10 cellular contexts compared by ENCODE assay signal in the genomic region with DNA sequence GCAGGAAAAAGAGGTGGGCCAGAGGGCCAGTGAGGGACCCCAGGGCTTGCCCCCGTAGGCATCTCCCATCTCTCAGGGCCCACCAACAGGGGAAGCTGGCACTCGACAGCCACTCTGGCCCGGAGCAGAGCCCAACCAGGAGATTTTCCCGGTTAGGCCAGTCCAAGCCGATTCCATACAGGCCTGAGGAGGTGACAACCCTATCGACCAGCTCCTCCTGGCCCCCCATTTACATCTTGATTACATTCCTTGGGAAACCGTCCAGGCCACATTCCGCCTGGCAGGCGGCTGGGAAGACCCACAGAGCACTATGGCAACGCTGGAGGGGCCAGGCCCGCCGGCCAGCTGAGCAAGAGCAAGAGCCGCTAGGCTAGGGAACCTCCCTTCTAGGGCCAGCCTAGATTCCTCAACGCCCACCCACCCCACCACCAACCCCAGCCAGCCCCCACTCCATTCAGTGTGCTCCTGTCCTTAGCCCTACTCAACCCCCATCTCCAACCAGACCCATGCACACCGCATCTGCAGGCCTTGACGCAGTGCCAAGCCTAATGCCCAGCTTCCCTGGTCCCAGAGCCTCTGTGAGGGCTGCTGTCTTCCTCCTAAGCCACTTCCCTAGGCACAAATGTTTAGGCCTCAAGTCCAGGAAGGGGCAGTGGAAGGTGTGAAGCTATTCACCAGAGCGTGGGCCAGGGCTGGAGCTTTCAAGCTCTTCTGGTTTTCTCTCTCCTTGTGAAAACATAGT.
A peak's percentile ranks its signal among the peaks of the same experiment; 100 is the strongest.
DNase-seq lines count a peak whose midpoint lies in the region; ATAC-seq and TF ChIP-seq lines count a peak whose summit lies in the region.
"Had no signal": no experiment of that assay in that cellular context is flagged by ENCODE, and none has a peak within 500 bp of the region (broad histone marks: within the 10 kb centered on the region; RNA-seq: fewer than 3 reads in every experiment).

No MANE protein-coding gene starts in this region.

- H3K36me3 ChIP-seq in body of pancreas (replicated peaks in 1 of 2; ENCODE audit: insufficient read depth in 1 of 2, low read depth in 2 of 2) = no peaks in the 10 kb centered on the region
- no peaks in the 10 kb centered on the region for H3K36me3 ChIP-seq in stomach smooth muscle (ENCODE audit: control insufficient read depth in 2 of 2, insufficient read depth in 2 of 2, low read length in 2 of 2)

- no peak overlapping the region for H3K4me3 ChIP-seq in body of pancreas
- no peak overlapping the region for H3K4me3 ChIP-seq in stomach smooth muscle (ENCODE audit: low read length in 2 of 2)

- intact Hi-C loops in body of pancreas (cut with DNase I) = no loop called here

- DNase-seq in HEK293T (ENCODE audit: extremely low spot score) (peak; percentile 72), body of pancreas (peak; percentile 40 to 67 (median 60)), islet precursor cell (peak; percentile 93), activated T-cell treated with anti-CD3 and anti-CD28 coated beads for 4 hours (no peak), T-cell (no peak)
- DNase-seq: MM.1S, T1000 had no signal

- no peaks in the 10 kb centered on the region for H3K36me3 Mint-ChIP-seq in T-cell

- H3K4me1 Mint-ChIP-seq in T-cell = no peaks in the 10 kb centered on the region

- CTCF ChIA-PET in HEK293T (lab: Yijun Ruan, JAX) = no interaction called here
- CTCF ChIA-PET in T-cell (lab: Charles Lee) = no interaction called here

- no peak for TF ChIP-seq POLR2A in body of pancreas (IDR thresholded peaks at IDR 0.05)

- WGBS in body of pancreas, 2 donors = 18% methylated on average over 11 of the region's 17 CpGs; no CpG with 5 or more reads in 1 of the 2 donors

- peaks cover 16% of the 10 kb centered on the region for H3K4me1 ChIP-seq in body of pancreas
- peaks cover 10% of the 10 kb centered on the region for H3K4me1 ChIP-seq in stomach smooth muscle (ENCODE audit: control insufficient read depth, insufficient read depth, low read length)

- H3K27ac Mint-ChIP-seq in T-cell = no peak overlapping the region

- H3K9me3 Mint-ChIP-seq in T-cell = no peaks in the 10 kb centered on the region

- TF ChIP-seq CTCF in body of pancreas (IDR thresholded peaks at IDR 0.05) = peak in 1 of 7 experiments; percentile 6

- H3K27me3 ChIP-seq in body of pancreas (no peaks in the 10 kb centered on the region), stomach smooth muscle (ENCODE audit: control insufficient read depth in 1 of 2, insufficient read depth in 2 of 2, low read length in 2 of 2) (peaks cover 0 to 15% of the 10 kb centered on the region in 2 donors)

- H3K4me3 Mint-ChIP-seq in T-cell = no peak overlapping the region

- peaks cover 0 to 4% of the 10 kb centered on the region in 2 donors for H3K27me3 Mint-ChIP-seq in T-cell

- POLR2A ChIA-PET in HEK293T (lab: Yijun Ruan, JAX) = no interaction called here
- POLR2A ChIA-PET in T-cell (lab: Charles Lee) = no interaction called here

- ATAC-seq in body of pancreas (peak; percentile 81), T-cell (replicated peaks in 1 of 4) (no peak), HG03469 (IDR thresholded peaks at IDR 0.05; ENCODE audit: unreplicated experiment) (no peak), HG03280 (IDR thresholded peaks at IDR 0.05; ENCODE audit: unreplicated experiment) (no peak)

- H3K9me3 ChIP-seq in body of pancreas (no peaks in the 10 kb centered on the region), stomach smooth muscle (ENCODE audit: control insufficient read depth in 2 of 2, low read length in 2 of 2) (no peaks in the 10 kb centered on the region)

- H3K27ac ChIP-seq in body of pancreas = peak overlapping the region in 1 of 4 donors; percentile 30
- H3K27ac ChIP-seq in stomach smooth muscle (ENCODE audit: low read length) = peak overlapping the region; percentile 24

- H3K9ac ChIP-seq in stomach smooth muscle (ENCODE audit: low read length in 2 of 2) = no peak overlapping the region

TF ChIP-seq in HEK293T, 16 proteins besides CTCF, POLR2A, EP300 and RAD21:
- no peak for TF ChIP-seq ZNF384 (IDR thresholded peaks at IDR 0.05)
- no peak for TF ChIP-seq L3MBTL2 (conservative IDR thresholded peaks at IDR 0.05)
- TF ChIP-seq SUZ12 (IDR thresholded peaks at IDR 0.05) = no peak
- no peak for TF ChIP-seq NFRKB (IDR thresholded peaks at IDR 0.05)
- TF ChIP-seq PKNOX1 (IDR thresholded peaks at IDR 0.05) = no peak
- TF ChIP-seq LEF1 (IDR thresholded peaks at IDR 0.05; ENCODE audit: borderline replicate concordance) = no peak
- no peak for TF ChIP-seq FOXM1 (IDR thresholded peaks at IDR 0.05; ENCODE audit: borderline replicate concordance)
- no peak for TF ChIP-seq BHLHE40 (IDR thresholded peaks at IDR 0.05; ENCODE audit: borderline replicate concordance)
- TF ChIP-seq FOXK2 (IDR thresholded peaks at IDR 0.05) = no peak
- TF ChIP-seq CTBP1 (IDR thresholded peaks at IDR 0.05; ENCODE audit: borderline replicate concordance) = no peak
- TF ChIP-seq TARDBP (IDR thresholded peaks at IDR 0.05) = no peak
- TF ChIP-seq SP1 (IDR thresholded peaks at IDR 0.05) = no peak
- no peak for TF ChIP-seq ELF4 (IDR thresholded peaks at IDR 0.05)
- no peak for TF ChIP-seq FOXA1 (IDR thresholded peaks at IDR 0.05)
- no peak for TF ChIP-seq ARNT (IDR thresholded peaks at IDR 0.05)
- TF ChIP-seq HDGF (IDR thresholded peaks at IDR 0.05; ENCODE audit: borderline replicate concordance) = no peak

Comparison
In these comparisons a context has a peak if more than half of its experiments do, and no peak if none do; other contexts are left out.
1. DNase-seq: peak in HEK293T (single experiment), body of pancreas (4 of 4) and islet precursor cell (single experiment); none in activated T-cell treated with anti-CD3 and anti-CD28 coated beads for 4 hours (single experiment) and T-cell (0 of 34).